Comparison of ENCODE assay signal across 21 cellular contexts in the genomic region with DNA sequence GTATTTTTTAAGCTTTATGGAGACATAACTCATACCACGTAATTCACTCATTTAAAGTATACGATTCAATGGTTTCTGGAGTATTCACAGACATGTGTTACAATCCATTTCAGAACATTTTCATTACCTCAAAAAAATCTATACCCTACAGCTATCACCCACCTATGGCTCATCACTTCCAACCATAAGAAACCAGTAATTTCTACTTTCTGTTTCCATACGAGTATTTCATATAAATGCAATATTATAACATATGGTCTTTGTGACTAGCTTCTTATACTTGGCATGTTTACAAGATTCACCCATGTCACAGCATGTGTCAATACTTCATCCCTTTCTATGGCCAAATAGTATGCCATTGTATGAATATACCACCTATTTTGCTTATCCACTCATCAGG. TPM values are rescaled to one million over a fixed set of nuclear protein-coding genes. Genes with fewer than 3 reads are reported as not detected.
DNase-seq lines count a peak whose midpoint lies in the region; ATAC-seq and TF ChIP-seq lines count a peak whose summit lies in the region.
"Had no signal": no experiment of that assay in that cellular context is flagged by ENCODE, and none has a peak within 500 bp of the region (broad histone marks: within the 10 kb centered on the region; RNA-seq: fewer than 3 reads in every experiment).

No MANE protein-coding gene starts in this region.

- no peaks in the 10 kb centered on the region for H3K27me3 ChIP-seq in CD4-positive, alpha-beta T cell (ENCODE audit: control insufficient read depth, insufficient read depth, low read length)
- no peaks in the 10 kb centered on the region for H3K27me3 ChIP-seq in naive thymus-derived CD4-positive, alpha-beta T cell (ENCODE audit: control insufficient read depth in 2 of 2, insufficient read depth in 2 of 2, low read length in 2 of 2)
- H3K27me3 ChIP-seq: gastrocnemius medialis, hepatocyte had no signal

- POLR2A ChIA-PET in CD4-positive, alpha-beta T cell (lab: Charles Lee): interaction anchor here (0.8 to 1.9 kb wide), 2 partner anchors 18 to 19 kb away, joined by 3 to 8 read pairs; partner anchors contain the start of gene UBQLN1
- POLR2A ChIA-PET in activated CD8-positive, alpha-beta T cell treated with anti-CD3 and anti-CD28 coated beads, Interleukin-2, amount 10 ng/mL, durations not matched to agents 7 days and 5 days (lab: Charles Lee): interaction anchor here (0.7 to 1.4 kb wide), 2 partner anchors 9 to 19 kb away, joined by 3 to 9 read pairs; partner anchors contain the start of gene UBQLN1
- POLR2A ChIA-PET in naive thymus-derived CD4-positive, alpha-beta T cell (lab: Charles Lee): interaction anchor here (0.6 kb wide), 1 partner anchor 87 kb away, joined by 3 read pairs; no protein-coding TSS in a partner anchor

- no peaks in the 10 kb centered on the region for H3K27me3 Mint-ChIP-seq in CD4-positive, alpha-beta T cell
- H3K27me3 Mint-ChIP-seq in activated CD8-positive, alpha-beta T cell treated with anti-CD3 and anti-CD28 coated beads, Interleukin-2, amount 10 ng/mL, durations not matched to agents 7 days and 5 days (ENCODE audit: low read depth): no peaks in the 10 kb centered on the region
- H3K27me3 Mint-ChIP-seq in naive thymus-derived CD4-positive, alpha-beta T cell: no peaks in the 10 kb centered on the region
- H3K27me3 Mint-ChIP-seq: activated naive CD8-positive, alpha-beta T cell treated with anti-CD3 and anti-CD28 coated beads, Interleukin-2, amount 10 ng/mL, durations not matched to agents 7 days and 5 days had no signal

- no peak for DNase-seq in activated CD4-positive, CD25-positive, alpha-beta regulatory T cell treated with anti-CD3 and anti-CD28 coated beads, Interleukin-2, amount 50 U/mL, for 72 hours
- DNase-seq in CD4-positive, alpha-beta T cell: no peak
- no peak for DNase-seq in activated CD8-positive, alpha-beta T cell treated with anti-CD3 and anti-CD28 coated beads, Interleukin-2, amount 10 ng/mL, durations not matched to agents 7 days and 5 days
- no peak for DNase-seq in naive thymus-derived CD4-positive, alpha-beta T cell
- no peak for DNase-seq in DMS114 treated with DMSO at 0.1 percent for 48 hours (lab: John Stamatoyannopoulos, UW; ENCODE audit: unreplicated experiment)
- no peak for DNase-seq in NCI-H2107 treated with DMSO at 0.1 percent for 48 hours (lab: John Stamatoyannopoulos, UW; ENCODE audit: unreplicated experiment)
- DNase-seq: activated CD4-positive, alpha-beta T cell treated with anti-CD3 and anti-CD28 coated beads, Interleukin-2, amount 50 U/mL, for 1 hour; activated naive CD8-positive, alpha-beta T cell treated with anti-CD3 and anti-CD28 coated beads, Interleukin-2, amount 10 ng/mL, durations not matched to agents 7 days and 5 days; dermis blood vessel endothelial cell; gastrocnemius medialis; left colon; NCI-H1105; NCI-H2029; NCI-H446; SK-N-SH; stimulated activated CD4-positive, alpha-beta T cell treated with anti-CD3 and anti-CD28 coated beads, Interleukin-12 subunit alpha, Interleukin-12 subunit beta, amount 100 ng/mL, for 4 hours; stimulated activated CD4-positive, alpha-beta T cell treated with anti-CD3 and anti-CD28 coated beads, Interleukin-4, amount 100 ng/mL, for 1 hour had no signal

- H3K4me1 Mint-ChIP-seq in CD4-positive, alpha-beta T cell (ENCODE audit: low read depth): peaks cover 85% of the 10 kb centered on the region
- peaks cover 33% of the 10 kb centered on the region for H3K4me1 Mint-ChIP-seq in activated CD8-positive, alpha-beta T cell treated with anti-CD3 and anti-CD28 coated beads, Interleukin-2, amount 10 ng/mL, durations not matched to agents 7 days and 5 days (ENCODE audit: low read depth)
- H3K4me1 Mint-ChIP-seq in naive thymus-derived CD4-positive, alpha-beta T cell: peaks cover 50 to 86% (median 79%) of the 10 kb centered on the region in 7 donors

- H3K4me3 Mint-ChIP-seq in CD4-positive, alpha-beta T cell: no peak overlapping the region
- H3K4me3 Mint-ChIP-seq in activated CD8-positive, alpha-beta T cell treated with anti-CD3 and anti-CD28 coated beads, Interleukin-2, amount 10 ng/mL, durations not matched to agents 7 days and 5 days: no peak overlapping the region
- peak overlapping the region in 6 of 10 donors; percentile 20 to 64 (median 60) for H3K4me3 Mint-ChIP-seq in naive thymus-derived CD4-positive, alpha-beta T cell
- H3K4me3 Mint-ChIP-seq: activated naive CD8-positive, alpha-beta T cell treated with anti-CD3 and anti-CD28 coated beads, Interleukin-2, amount 10 ng/mL, durations not matched to agents 7 days and 5 days had no signal

- CTCF ChIA-PET in CD4-positive, alpha-beta T cell (lab: Charles Lee): interaction anchor here (0.8 kb wide), 1 partner anchor 9 kb away, joined by 3 read pairs; no protein-coding TSS in a partner anchor
- CTCF ChIA-PET in activated CD8-positive, alpha-beta T cell treated with anti-CD3 and anti-CD28 coated beads, Interleukin-2, amount 10 ng/mL, durations not matched to agents 7 days and 5 days (lab: Charles Lee): interaction anchor here (0.9 to 1.7 kb wide), 4 partner anchors 11 to 68 kb away, joined by 3 to 5 read pairs (median 4); no protein-coding TSS in a partner anchor
- CTCF ChIA-PET in naive thymus-derived CD4-positive, alpha-beta T cell (lab: Charles Lee): no interaction called here

- ATAC-seq in activated CD4-positive, CD25-positive, alpha-beta regulatory T cell treated with anti-CD3 and anti-CD28 coated beads, Interleukin-2, amount 50 U/mL, for 24 hours: peak; percentile 80 to 87
- no peak for ATAC-seq in CD4-positive, alpha-beta T cell (ENCODE audit: poor library complexity)
- peak; percentile 19 for ATAC-seq in activated CD8-positive, alpha-beta T cell treated with anti-CD3 and anti-CD28 coated beads, Interleukin-2, amount 10 ng/mL, durations not matched to agents 7 days and 5 days
- ATAC-seq in naive thymus-derived CD4-positive, alpha-beta T cell: no peak
- ATAC-seq in GM18498 (IDR thresholded peaks at IDR 0.05; ENCODE audit: unreplicated experiment): no peak
- ATAC-seq: left colon, sciatic nerve had no signal

- H3K36me3 ChIP-seq in naive thymus-derived CD4-positive, alpha-beta T cell (ENCODE audit: control insufficient read depth in 2 of 3, insufficient read depth in 3 of 3, low read length in 3 of 3): no peaks in the 10 kb centered on the region
- H3K36me3 ChIP-seq: gastrocnemius medialis had no signal

- peaks cover 24% of the 10 kb centered on the region for H3K36me3 Mint-ChIP-seq in CD4-positive, alpha-beta T cell (ENCODE audit: low read depth)
- peaks cover 14% of the 10 kb centered on the region for H3K36me3 Mint-ChIP-seq in activated CD8-positive, alpha-beta T cell treated with anti-CD3 and anti-CD28 coated beads, Interleukin-2, amount 10 ng/mL, durations not matched to agents 7 days and 5 days (ENCODE audit: low read depth)
- H3K36me3 Mint-ChIP-seq in naive thymus-derived CD4-positive, alpha-beta T cell: peaks cover 0 to 10% (median 5%) of the 10 kb centered on the region in 5 donors

- peak overlapping the region; percentile 32 for H3K27ac Mint-ChIP-seq in CD4-positive, alpha-beta T cell
- H3K27ac Mint-ChIP-seq in activated CD8-positive, alpha-beta T cell treated with anti-CD3 and anti-CD28 coated beads, Interleukin-2, amount 10 ng/mL, durations not matched to agents 7 days and 5 days: peak overlapping the region; percentile 11
- peak overlapping the region in 5 of 9 donors; percentile 25 to 76 (median 61) for H3K27ac Mint-ChIP-seq in naive thymus-derived CD4-positive, alpha-beta T cell
- H3K27ac Mint-ChIP-seq: activated naive CD8-positive, alpha-beta T cell treated with anti-CD3 and anti-CD28 coated beads, Interleukin-2, amount 10 ng/mL, durations not matched to agents 7 days and 5 days had no signal

- H3K9me3 Mint-ChIP-seq in CD4-positive, alpha-beta T cell: no peaks in the 10 kb centered on the region
- H3K9me3 Mint-ChIP-seq in activated CD8-positive, alpha-beta T cell treated with anti-CD3 and anti-CD28 coated beads, Interleukin-2, amount 10 ng/mL, durations not matched to agents 7 days and 5 days (ENCODE audit: insufficient read depth): no peaks in the 10 kb centered on the region
- H3K9me3 Mint-ChIP-seq in naive thymus-derived CD4-positive, alpha-beta T cell: no peaks in the 10 kb centered on the region
- H3K9me3 Mint-ChIP-seq: activated naive CD8-positive, alpha-beta T cell treated with anti-CD3 and anti-CD28 coated beads, Interleukin-2, amount 10 ng/mL, durations not matched to agents 7 days and 5 days had no signal

- H3K4me3 ChIP-seq in naive thymus-derived CD4-positive, alpha-beta T cell (ENCODE audit: low read length): no peak overlapping the region
- H3K4me3 ChIP-seq: gastrocnemius medialis, hepatocyte had no signal

- H3K4me1 ChIP-seq in naive thymus-derived CD4-positive, alpha-beta T cell (ENCODE audit: control insufficient read depth in 2 of 2, insufficient read depth in 2 of 2, low read length in 2 of 2): peaks cover 14 to 17% of the 10 kb centered on the region in 2 donors

- TF ChIP-seq CTCF in CD4-positive, alpha-beta T cell (IDR thresholded peaks at IDR 0.05): no peak

- no peak overlapping the region for H3K27ac ChIP-seq in CD4-positive, alpha-beta T cell (ENCODE audit: low read depth, low read length)
- H3K27ac ChIP-seq in naive thymus-derived CD4-positive, alpha-beta T cell (ENCODE audit: low read depth, low read length): no peak overlapping the region
- H3K27ac ChIP-seq: hepatocyte had no signal

- H3K9me3 ChIP-seq in CD4-positive, alpha-beta T cell (ENCODE audit: control insufficient read depth, low read length): no peaks in the 10 kb centered on the region
- H3K9me3 ChIP-seq in naive thymus-derived CD4-positive, alpha-beta T cell (ENCODE audit: control insufficient read depth in 2 of 3, low read length in 3 of 3): no peaks in the 10 kb centered on the region
- H3K9me3 ChIP-seq: gastrocnemius medialis, SK-N-SH had no signal

- intact Hi-C loops in CD4-positive, alpha-beta T cell (cut with DNase I, micrococcal nuclease): no loop called here
- intact Hi-C loops in naive thymus-derived CD4-positive, alpha-beta T cell (cut with micrococcal nuclease): loop anchor here in 1 of 2 donors (1.0 kb wide), 1 partner anchor 19 kb away; no protein-coding TSS in a partner anchor

RNA-seq across cellular contexts. Expression of gene UBQLN1, which starts 18.8 kb away (rescaled TPM):
- 100 to 1,000 TPM; 178 to 185 TPM for total RNA-seq in CD4-positive, alpha-beta T cell
- total RNA-seq in activated CD8-positive, alpha-beta T cell treated with anti-CD3 and anti-CD28 coated beads, Interleukin-2, amount 10 ng/mL, durations not matched to agents 7 days and 5 days: 10 to 100 TPM; 95.8 to 98.2 TPM
- total RNA-seq in naive thymus-derived CD4-positive, alpha-beta T cell: 100 to 1,000 TPM; 104 to 139 (median 114) TPM
- 10 to 100 TPM; 71.8 to 82.3 TPM for polyA plus RNA-seq in naive thymus-derived CD4-positive, alpha-beta T cell

Comparison
In these comparisons a context has a peak if more than half of its experiments do, and no peak if none do; other contexts are left out.
1. ATAC-seq: peak in activated CD4-positive, CD25-positive, alpha-beta regulatory T cell treated with anti-CD3 and anti-CD28 coated beads, Interleukin-2, amount 50 U/mL, for 24 hours (2 of 2) and activated CD8-positive, alpha-beta T cell treated with anti-CD3 and anti-CD28 coated beads, Interleukin-2, amount 10 ng/mL, durations not matched to agents 7 days and 5 days (single experiment); none in CD4-positive, alpha-beta T cell (single experiment), naive thymus-derived CD4-positive, alpha-beta T cell (single experiment) and GM18498 (single experiment).
2. H3K27ac Mint-ChIP-seq: peak in every context shown above with its lines; median percentile 61 in naive thymus-derived CD4-positive, alpha-beta T cell; 32 in CD4-positive, alpha-beta T cell; 11 in activated CD8-positive, alpha-beta T cell treated with anti-CD3 and anti-CD28 coated beads, Interleukin-2, amount 10 ng/mL, durations not matched to agents 7 days and 5 days.
3. H3K4me3 Mint-ChIP-seq: peak in naive thymus-derived CD4-positive, alpha-beta T cell (6 of 10); none in CD4-positive, alpha-beta T cell (single experiment) and activated CD8-positive, alpha-beta T cell treated with anti-CD3 and anti-CD28 coated beads, Interleukin-2, amount 10 ng/mL, durations not matched to agents 7 days and 5 days (single experiment).